ENCODE assay signal across 23 cellular contexts in the genomic region with DNA sequence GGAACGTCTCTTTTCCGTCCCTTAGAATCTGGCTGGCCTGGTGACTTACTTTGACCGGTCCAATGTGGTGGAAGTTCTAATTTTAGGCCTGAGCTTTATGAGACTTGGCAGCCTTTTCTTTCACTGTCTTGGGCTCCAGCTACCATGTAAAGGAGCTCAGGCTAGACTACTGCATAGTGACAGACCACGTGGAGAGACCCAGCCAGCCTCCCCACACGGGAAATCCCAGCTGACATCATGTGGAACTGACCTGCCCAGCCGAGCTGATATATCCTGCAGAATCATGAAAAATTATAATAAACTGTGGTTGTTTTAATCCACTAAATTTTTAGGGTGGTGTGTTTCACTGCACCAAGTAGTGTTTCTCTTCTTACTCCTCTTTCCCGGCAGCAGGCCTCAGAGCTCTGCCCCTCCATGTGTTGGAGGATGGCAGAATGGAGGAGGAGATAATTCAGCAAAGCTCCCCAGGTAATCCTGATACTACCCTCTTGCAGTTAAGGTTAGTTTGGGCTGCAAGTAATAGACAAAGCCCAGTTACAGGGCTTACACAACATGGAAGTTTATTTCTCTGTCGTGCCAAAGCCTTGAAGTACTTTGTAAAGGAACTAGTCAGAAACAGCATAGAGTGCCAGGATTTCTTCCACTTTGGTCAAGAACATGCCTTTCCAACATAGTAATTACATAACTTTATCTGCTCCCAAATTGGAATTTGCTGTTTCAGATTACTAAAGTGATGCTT.
A peak's percentile ranks its signal among the peaks of the same experiment; 100 is the strongest.
DNase-seq lines count a peak whose midpoint lies in the region; ATAC-seq and TF ChIP-seq lines count a peak whose summit lies in the region.
"Had no signal": no experiment of that assay in that cellular context is flagged by ENCODE, and none has a peak within 500 bp of the region (broad histone marks: within the 10 kb centered on the region; RNA-seq: fewer than 3 reads in every experiment).

No MANE protein-coding gene starts in this region.

- H3K27me3 ChIP-seq in fibroblast of lung (ENCODE audit: control insufficient read depth, insufficient read depth, low read length): no peaks in the 10 kb centered on the region
- H3K27me3 ChIP-seq in tibial artery: no peaks in the 10 kb centered on the region
- H3K27me3 ChIP-seq: BE2C, brain microvascular endothelial cell had no signal

- no peak overlapping the region for H3K9ac ChIP-seq in fibroblast of lung (ENCODE audit: insufficient read depth, low read length)

- H3K27ac ChIP-seq in fibroblast of lung (ENCODE audit: insufficient read depth, low read length) (no peak overlapping the region), tibial artery (no peak overlapping the region)
- H3K27ac ChIP-seq: brain microvascular endothelial cell, SJSA1 had no signal

- no peaks in the 10 kb centered on the region for H3K4me1 Mint-ChIP-seq in stimulated activated memory B cell treated with anti-CD40 and anti-IgM and Interleukin-4, amounts not matched to agents 10 μg/mL and 1 μg/mL and 100 μg/mL, for 72 hours
- peaks cover 4% of the 10 kb centered on the region for H3K4me1 Mint-ChIP-seq in T-helper 17 cell
- no peaks in the 10 kb centered on the region for H3K4me1 Mint-ChIP-seq in natural killer cell
- H3K4me1 Mint-ChIP-seq: activated naive CD4-positive, alpha-beta T cell treated with anti-CD3 and anti-CD28 coated beads, Interleukin-2, amount 50 U/mL, for 24 hours; stimulated activated naive B cell treated with anti-CD40 and anti-IgM and Interleukin-4, amounts not matched to agents 10 μg/mL and 1 μg/mL and 100 μg/mL, for 72 hours had no signal

- peak; percentile 37 for ATAC-seq in HG02938 (IDR thresholded peaks at IDR 0.05; ENCODE audit: unreplicated experiment)
- ATAC-seq in stimulated activated memory B cell treated with anti-CD40 and anti-IgM and Interleukin-4, amounts not matched to agents 10 μg/mL and 1 μg/mL and 100 μg/mL, for 72 hours: no peak
- ATAC-seq in T-helper 17 cell: no peak
- no peak for ATAC-seq in natural killer cell
- ATAC-seq: activated CD8-positive, alpha-beta T cell treated with anti-CD3 and anti-CD28 coated beads, Interleukin-2, amount 10 ng/mL, durations not matched to agents 7 days and 5 days; stimulated activated naive B cell treated with anti-CD40 and anti-IgM and Interleukin-4, amounts not matched to agents 10 μg/mL and 1 μg/mL and 100 μg/mL, for 72 hours had no signal

- no peaks in the 10 kb centered on the region for H3K4me1 ChIP-seq in fibroblast of lung (ENCODE audit: control insufficient read depth, extremely low read depth, insufficient read depth, low read length)
- H3K4me1 ChIP-seq in tibial artery: peaks cover 0 to 7% (median 0%) of the 10 kb centered on the region in 4 donors
- H3K4me1 ChIP-seq: BE2C, SJSA1 had no signal

- H3K36me3 ChIP-seq in fibroblast of lung (ENCODE audit: control insufficient read depth, insufficient read depth, low read length) (no peaks in the 10 kb centered on the region), tibial artery (no peaks in the 10 kb centered on the region)
- H3K36me3 ChIP-seq: BE2C, brain microvascular endothelial cell, SJSA1 had no signal

- H3K4me3 ChIP-seq in fibroblast of lung (replicated peaks in 1 of 4; ENCODE audit: control extremely low read depth in 1 of 4, insufficient read depth in 1 of 4, low read depth in 3 of 4, low read length in 4 of 4): no peak overlapping the region
- H3K4me3 ChIP-seq in skeletal muscle cell (ENCODE audit: low read depth, low read length): no peak overlapping the region
- no peak overlapping the region for H3K4me3 ChIP-seq in tibial artery
- H3K4me3 ChIP-seq: SJSA1 had no signal

- peak; percentile 9 for DNase-seq in GM03348 (ENCODE audit: low spot score)
- peak; percentile 27 to 79 for DNase-seq in fibroblast of lung (ENCODE audit: low read depth in 2 of 2)
- peak; percentile 12 for DNase-seq in skeletal muscle cell (ENCODE audit: low read depth)
- no peak for DNase-seq in T-helper 17 cell
- DNase-seq in tibial artery: no peak
- no peak for DNase-seq in natural killer cell
- DNase-seq: activated CD4-positive, CD25-positive, alpha-beta regulatory T cell; activated CD8-positive, alpha-beta T cell treated with anti-CD3 and anti-CD28 coated beads, Interleukin-2, amount 10 ng/mL, durations not matched to agents 7 days and 5 days; activated T-cell treated with anti-CD3 and anti-CD28 coated beads, Interleukin-2, amount 50 U/mL, for 48 hours; BE2C; erythroblast; hippocampal formation; NCI-H1417 treated with DMSO at 0.1 percent for 48 hours; NCI-H2171 treated with DMSO at 0.1 percent for 48 hours; NCI-H748 treated with DMSO at 0.1 percent for 48 hours; stimulated activated naive B cell treated with anti-CD40 and anti-IgM and Interleukin-4, amounts not matched to agents 10 μg/mL and 1 μg/mL and 100 μg/mL, for 72 hours; trophoblast cell had no signal

- H3K9me3 Mint-ChIP-seq in stimulated activated memory B cell treated with anti-CD40 and anti-IgM and Interleukin-4, amounts not matched to agents 10 μg/mL and 1 μg/mL and 100 μg/mL, for 72 hours: no peaks in the 10 kb centered on the region
- H3K9me3 Mint-ChIP-seq in natural killer cell: no peaks in the 10 kb centered on the region
- H3K9me3 Mint-ChIP-seq: activated naive CD4-positive, alpha-beta T cell treated with anti-CD3 and anti-CD28 coated beads, Interleukin-2, amount 50 U/mL, for 24 hours; stimulated activated naive B cell treated with anti-CD40 and anti-IgM and Interleukin-4, amounts not matched to agents 10 μg/mL and 1 μg/mL and 100 μg/mL, for 72 hours had no signal

- H4K20me1 ChIP-seq in fibroblast of lung (ENCODE audit: control insufficient read depth, extremely low read depth, insufficient read depth, low read length): no peaks in the 10 kb centered on the region

- intact Hi-C loops in tibial artery (cut with DNase I; ENCODE audit: low total_unique reads): loop anchor here (10.0 kb wide), 1 partner anchor 144 kb away; no protein-coding TSS in a partner anchor
- intact Hi-C loops in natural killer cell (cut with micrococcal nuclease): no loop called here

- H3K36me3 Mint-ChIP-seq in stimulated activated memory B cell treated with anti-CD40 and anti-IgM and Interleukin-4, amounts not matched to agents 10 μg/mL and 1 μg/mL and 100 μg/mL, for 72 hours: no peaks in the 10 kb centered on the region
- H3K36me3 Mint-ChIP-seq in T-helper 17 cell (ENCODE audit: low read depth) (no peaks in the 10 kb centered on the region), natural killer cell (no peaks in the 10 kb centered on the region)
- H3K36me3 Mint-ChIP-seq: activated naive CD4-positive, alpha-beta T cell treated with anti-CD3 and anti-CD28 coated beads, Interleukin-2, amount 50 U/mL, for 24 hours; mesothelial cell of epicardium; stimulated activated naive B cell treated with anti-CD40 and anti-IgM and Interleukin-4, amounts not matched to agents 10 μg/mL and 1 μg/mL and 100 μg/mL, for 72 hours had no signal

- H3K27me3 Mint-ChIP-seq in stimulated activated memory B cell treated with anti-CD40 and anti-IgM and Interleukin-4, amounts not matched to agents 10 μg/mL and 1 μg/mL and 100 μg/mL, for 72 hours: peaks cover 3% of the 10 kb centered on the region
- H3K27me3 Mint-ChIP-seq in T-helper 17 cell: peaks cover 22% of the 10 kb centered on the region
- no peaks in the 10 kb centered on the region for H3K27me3 Mint-ChIP-seq in natural killer cell (ENCODE audit: low read depth in 2 of 2)
- H3K27me3 Mint-ChIP-seq: activated naive CD4-positive, alpha-beta T cell treated with anti-CD3 and anti-CD28 coated beads, Interleukin-2, amount 50 U/mL, for 24 hours had no signal

- no peak overlapping the region for H3K27ac Mint-ChIP-seq in stimulated activated memory B cell treated with anti-CD40 and anti-IgM and Interleukin-4, amounts not matched to agents 10 μg/mL and 1 μg/mL and 100 μg/mL, for 72 hours
- H3K27ac Mint-ChIP-seq in T-helper 17 cell: no peak overlapping the region
- H3K27ac Mint-ChIP-seq in natural killer cell: no peak overlapping the region
- H3K27ac Mint-ChIP-seq: activated CD8-positive, alpha-beta T cell treated with anti-CD3 and anti-CD28 coated beads, Interleukin-2, amount 10 ng/mL, durations not matched to agents 7 days and 5 days; activated naive CD4-positive, alpha-beta T cell treated with anti-CD3 and anti-CD28 coated beads, Interleukin-2, amount 50 U/mL, for 24 hours; mesothelial cell of epicardium; stimulated activated naive B cell treated with anti-CD40 and anti-IgM and Interleukin-4, amounts not matched to agents 10 μg/mL and 1 μg/mL and 100 μg/mL, for 72 hours had no signal

- H3K4me3 Mint-ChIP-seq in stimulated activated memory B cell treated with anti-CD40 and anti-IgM and Interleukin-4, amounts not matched to agents 10 μg/mL and 1 μg/mL and 100 μg/mL, for 72 hours: no peak overlapping the region
- H3K4me3 Mint-ChIP-seq in T-helper 17 cell (no peak overlapping the region), natural killer cell (no peak overlapping the region)
- H3K4me3 Mint-ChIP-seq: activated CD8-positive, alpha-beta T cell treated with anti-CD3 and anti-CD28 coated beads, Interleukin-2, amount 10 ng/mL, durations not matched to agents 7 days and 5 days; activated naive CD4-positive, alpha-beta T cell treated with anti-CD3 and anti-CD28 coated beads, Interleukin-2, amount 50 U/mL, for 24 hours; mesothelial cell of epicardium; stimulated activated naive B cell treated with anti-CD40 and anti-IgM and Interleukin-4, amounts not matched to agents 10 μg/mL and 1 μg/mL and 100 μg/mL, for 72 hours had no signal

- H3K4me2 ChIP-seq in fibroblast of lung (ENCODE audit: extremely low read depth, insufficient read depth, low read length): no peak overlapping the region

- no peak overlapping the region for H2AFZ ChIP-seq in fibroblast of lung (ENCODE audit: low read length)

- no peaks in the 10 kb centered on the region for H3K79me2 ChIP-seq in fibroblast of lung (ENCODE audit: control insufficient read depth, insufficient read depth, low read length)

- TF ChIP-seq CTCF in fibroblast of lung (conservative IDR thresholded peaks at IDR 0.05 in 1 of 2, IDR thresholded peaks at IDR 0.05 in 1 of 2; ENCODE audit: low read depth in 1 of 2, low read length in 2 of 2) (no peak), tibial artery (IDR thresholded peaks at IDR 0.05) (no peak), natural killer cell (IDR thresholded peaks at IDR 0.05) (no peak)

- H3K9me3 ChIP-seq in fibroblast of lung (ENCODE audit: control insufficient read depth, insufficient read depth, low read depth, low read length) (no peaks in the 10 kb centered on the region), T-helper 17 cell (ENCODE audit: control insufficient read depth, low read length, poor library complexity, severe bottlenecking) (no peaks in the 10 kb centered on the region), tibial artery (no peaks in the 10 kb centered on the region)
- H3K9me3 ChIP-seq: BE2C, SJSA1 had no signal

Comparison
In these comparisons a context has a peak if more than half of its experiments do, and no peak if none do; other contexts are left out.
1. DNase-seq: peak in GM03348 (single experiment), fibroblast of lung (2 of 2) and skeletal muscle cell (single experiment); none in T-helper 17 cell (0 of 3), tibial artery (0 of 2) and natural killer cell (single experiment).